33 cellular contexts compared by ENCODE assay signal in genomic region chr17:43854498-43854897, GRCh38. TPM values are rescaled to one million over a fixed set of nuclear protein-coding genes. Genes with fewer than 3 reads are reported as not detected.
"Had no signal": no experiment of that assay in that cellular context is flagged by ENCODE, and none has a peak within 500 bp of the region (broad histone marks: within the 10 kb centered on the region; RNA-seq: fewer than 3 reads in every experiment).

No MANE protein-coding gene starts in this region.

- H3K27me3 ChIP-seq: body of pancreas, breast epithelium had no signal

- ATAC-seq: activated naive CD4-positive, alpha-beta T cell treated with anti-CD3 and anti-CD28 coated beads, Interleukin-2, amount 50 U/mL, for 72 hours; activated T-cell treated with anti-CD3 and anti-CD28 coated beads, Interleukin-2, amount 50 U/mL, for 4 hours; body of pancreas; Panc1 had no signal

- DNase-seq: activated B cell treated with CpG ODN at 0.5 μM for 24 hours; activated CD4-positive, alpha-beta memory T cell treated with anti-CD3 and anti-CD28 coated beads for 36 hours; activated CD4-positive, alpha-beta T cell treated with anti-CD3 and anti-CD28 coated beads for 4 hours; activated CD4-positive, alpha-beta T cell treated with anti-CD3 and anti-CD28 coated beads, Interleukin-2, amount 50 U/mL, for 1 hour; activated CD4-positive, CD25-positive, alpha-beta regulatory T cell treated with anti-CD3 and anti-CD28 coated beads, Interleukin-2, amount 50 U/mL, for 72 hours; activated CD8-positive, alpha-beta memory T cell treated with anti-CD3 and anti-CD28 coated beads, Interleukin-2, amount 50 U/mL, for 4 hours; activated gamma-delta T cell treated with Interleukin-2 at 50 U/mL for 16 hours; activated naive CD4-positive, alpha-beta T cell treated with anti-CD3 and anti-CD28 coated beads for 36 hours; activated T-cell treated with anti-CD3 and anti-CD28 coated beads for 4 hours; activated T-cell treated with anti-CD3 and anti-CD28 coated beads, Interleukin-2, amount 50 U/mL, for 4 hours; adrenal gland; body of pancreas; Kasumi-1; KG1; MG63; NCI-H1092; NCI-H1436 treated with DMSO at 0.1 percent for 48 hours; NCI-H1694 treated with DMSO at 0.1 percent for 48 hours; NCI-H2029; NCI-H345; NCI-H524 treated with DMSO at 0.1 percent for 48 hours; SW 1271; T-helper 1 cell; T-helper 2 cell; T-helper 9 cell had no signal

- H3K9me3 Mint-ChIP-seq: activated B cell treated with CpG ODN at 0.5 μM for 24 hours; activated CD4-positive, alpha-beta memory T cell treated with anti-CD3 and anti-CD28 coated beads for 36 hours; activated naive CD4-positive, alpha-beta T cell treated with anti-CD3 and anti-CD28 coated beads for 36 hours; activated naive CD4-positive, alpha-beta T cell treated with anti-CD3 and anti-CD28 coated beads, Interleukin-2, amount 50 U/mL, for 72 hours; activated T-cell treated with anti-CD3 and anti-CD28 coated beads, Interleukin-2, amount 50 U/mL, for 4 hours; activated T-helper 1 cell treated with anti-CD3 and anti-CD28 coated beads, Interleukin-12 subunit alpha, Interleukin-12 subunit beta, Interleukin-2, Interleukin-4 antibody, amounts not matched to agents 30 ng/mL and 10 ng/mL and 1 ng/mL, durations not matched to agents 14 hours and 24 hours and 36 hours had no signal

- H3K36me3 ChIP-seq: adrenal gland, breast epithelium, MG63 had no signal

- H3K4me3 Mint-ChIP-seq: activated B cell treated with CpG ODN at 0.5 μM for 24 hours; activated CD4-positive, alpha-beta memory T cell treated with anti-CD3 and anti-CD28 coated beads for 36 hours; activated naive CD4-positive, alpha-beta T cell treated with anti-CD3 and anti-CD28 coated beads for 36 hours; activated T-cell treated with anti-CD3 and anti-CD28 coated beads, Interleukin-2, amount 50 U/mL, for 4 hours; activated T-helper 1 cell treated with anti-CD3 and anti-CD28 coated beads, Interleukin-12 subunit alpha, Interleukin-12 subunit beta, Interleukin-2, Interleukin-4 antibody, amounts not matched to agents 30 ng/mL and 10 ng/mL and 1 ng/mL, durations not matched to agents 14 hours and 24 hours and 36 hours had no signal

- H3K27ac Mint-ChIP-seq: activated B cell treated with CpG ODN at 0.5 μM for 24 hours; activated CD4-positive, alpha-beta memory T cell treated with anti-CD3 and anti-CD28 coated beads for 36 hours; activated naive CD4-positive, alpha-beta T cell treated with anti-CD3 and anti-CD28 coated beads for 36 hours; activated naive CD4-positive, alpha-beta T cell treated with anti-CD3 and anti-CD28 coated beads, Interleukin-2, amount 50 U/mL, for 72 hours; activated T-helper 1 cell treated with anti-CD3 and anti-CD28 coated beads, Interleukin-12 subunit alpha, Interleukin-12 subunit beta, Interleukin-2, Interleukin-4 antibody, amounts not matched to agents 30 ng/mL and 10 ng/mL and 1 ng/mL, durations not matched to agents 14 hours and 24 hours and 36 hours had no signal

- H3K27ac ChIP-seq: adrenal gland, body of pancreas, breast epithelium, VCaP had no signal

- H3K4me1 ChIP-seq: adrenal gland, body of pancreas, breast epithelium had no signal

- H3K36me3 Mint-ChIP-seq: activated CD4-positive, alpha-beta memory T cell treated with anti-CD3 and anti-CD28 coated beads for 36 hours; activated naive CD4-positive, alpha-beta T cell treated with anti-CD3 and anti-CD28 coated beads, Interleukin-2, amount 50 U/mL, for 72 hours had no signal

- H3K9me3 ChIP-seq: adrenal gland, body of pancreas, breast epithelium, MG63 had no signal

- H3K4me3 ChIP-seq: adrenal gland, body of pancreas, breast epithelium, MG63 had no signal

- H3K4me1 Mint-ChIP-seq: activated B cell treated with CpG ODN at 0.5 μM for 24 hours had no signal

- FAIRE-seq: astrocyte had no signal

RNA-seq across cellular contexts. Expression of gene CD300LG, which starts 7.5 kb away (rescaled TPM):
- total RNA-seq: activated B cell treated with CpG ODN at 0.5 μM for 24 hours; activated CD4-positive, alpha-beta memory T cell treated with anti-CD3 and anti-CD28 coated beads for 36 hours; activated naive CD4-positive, alpha-beta T cell treated with anti-CD3 and anti-CD28 coated beads for 36 hours; activated naive CD4-positive, alpha-beta T cell treated with anti-CD3 and anti-CD28 coated beads, Interleukin-2, amount 50 U/mL, for 72 hours; activated T-cell treated with anti-CD3 and anti-CD28 coated beads, Interleukin-2, amount 50 U/mL, for 4 hours; activated T-helper 1 cell treated with anti-CD3 and anti-CD28 coated beads, Interleukin-12 subunit alpha, Interleukin-12 subunit beta, Interleukin-2, Interleukin-4 antibody, amounts not matched to agents 30 ng/mL and 10 ng/mL and 1 ng/mL, durations not matched to agents 14 hours and 24 hours and 36 hours; astrocyte; NCI-H460; RPMI7951 had no signal

RNA-seq across cellular contexts. Expression of gene MPP3, which starts 21.6 kb away (rescaled TPM):
- total RNA-seq: activated B cell treated with CpG ODN at 0.5 μM for 24 hours had no signal

RNA-seq across cellular contexts. Expression of gene MPP2, which starts 52.8 kb away (rescaled TPM):
- total RNA-seq: activated B cell treated with CpG ODN at 0.5 μM for 24 hours had no signal
